8 cellular contexts compared by ENCODE assay signal in the genomic region with DNA sequence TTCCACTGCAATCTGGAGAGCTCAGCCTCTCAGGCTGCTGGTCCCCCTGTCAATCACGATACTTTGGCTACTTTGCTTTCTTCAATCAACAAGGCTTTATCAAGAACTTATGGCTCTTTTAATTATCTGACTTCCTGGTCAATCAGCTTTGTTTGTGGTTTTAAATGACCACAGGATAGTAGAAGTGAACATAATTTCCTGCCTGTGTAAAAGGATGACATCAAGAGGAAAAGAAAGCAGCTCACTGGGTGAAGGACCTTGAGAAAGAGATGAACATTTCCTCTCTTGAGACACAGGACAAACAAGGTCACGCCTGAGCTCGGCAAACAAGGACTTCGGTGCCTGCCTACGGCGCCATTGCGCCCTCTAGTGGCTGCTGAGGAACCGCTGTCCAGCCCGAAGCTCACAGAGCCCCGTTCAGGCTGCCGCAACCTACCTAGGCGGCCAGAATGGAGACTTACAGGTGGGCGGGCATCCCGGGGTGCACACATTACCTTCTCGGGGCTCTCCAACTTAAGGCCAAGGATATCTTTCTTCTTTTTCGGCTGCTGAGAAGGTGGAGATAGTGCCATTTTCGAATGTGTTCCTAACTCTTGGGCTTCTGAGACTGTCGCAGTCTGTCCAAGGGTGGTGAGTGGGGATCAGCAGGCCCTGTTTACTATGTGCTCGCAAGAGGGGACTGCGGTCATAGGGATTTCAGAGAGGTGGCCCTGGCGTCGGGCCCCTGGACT. TPM values are rescaled to one million over a fixed set of nuclear protein-coding genes. Genes with fewer than 3 reads are reported as not detected.
DNase-seq lines count a peak whose midpoint lies in the region; ATAC-seq and TF ChIP-seq lines count a peak whose summit lies in the region.

No MANE protein-coding gene starts in this region.

- H3K27me3 ChIP-seq in CD8-positive, alpha-beta memory T cell (ENCODE audit: insufficient read depth, low read length, poor library complexity, severe bottlenecking) = no peaks in the 10 kb centered on the region

- no peaks in the 10 kb centered on the region for H3K9me3 ChIP-seq in CD8-positive, alpha-beta memory T cell (ENCODE audit: low read length)

- no peaks in the 10 kb centered on the region for H3K9me3 Mint-ChIP-seq in CD8-positive, alpha-beta memory T cell
- H3K9me3 Mint-ChIP-seq in activated CD8-positive, alpha-beta memory T cell treated with anti-CD3 and anti-CD28 coated beads, Interleukin-2, amount 10 ng/mL, durations not matched to agents 7 days and 5 days (ENCODE audit: low read depth) = no peaks in the 10 kb centered on the region
- no peaks in the 10 kb centered on the region for H3K9me3 Mint-ChIP-seq in endothelial cell (ENCODE audit: unreplicated experiment)

- TF ChIP-seq CTCF in endothelial cell (IDR thresholded peaks at IDR 0.05; ENCODE audit: unreplicated experiment) = peak; percentile 95

- no peak overlapping the region for H3K4me3 ChIP-seq in CD8-positive, alpha-beta memory T cell (ENCODE audit: low read length)

- POLR2A ChIA-PET in CD8-positive, alpha-beta memory T cell (lab: Charles Lee) = interaction anchor here (0.7 kb wide), 1 partner anchor 110 kb away, joined by 11 read pairs; no protein-coding TSS in a partner anchor

- CTCF ChIA-PET in CD8-positive, alpha-beta memory T cell (lab: Charles Lee) = interaction anchor here (0.6 to 9.2 kb wide), 80 partner anchors 8 to 1659 kb away, joined by 3 to 105 read pairs (median 4); a partner anchor contains a TSS
- CTCF ChIA-PET in activated CD8-positive, alpha-beta memory T cell treated with anti-CD3 and anti-CD28 coated beads, Interleukin-2, amount 10 ng/mL, durations not matched to agents 7 days and 5 days (lab: Charles Lee) = interaction anchor here (0.5 to 6.9 kb wide), 75 partner anchors 8 to 496 kb away, joined by 3 to 86 read pairs (median 5); a partner anchor contains a TSS

- no peaks in the 10 kb centered on the region for H3K36me3 Mint-ChIP-seq in CD8-positive, alpha-beta memory T cell
- no peaks in the 10 kb centered on the region for H3K36me3 Mint-ChIP-seq in activated CD8-positive, alpha-beta memory T cell treated with anti-CD3 and anti-CD28 coated beads, Interleukin-2, amount 10 ng/mL, durations not matched to agents 7 days and 5 days
- H3K36me3 Mint-ChIP-seq in endothelial cell (ENCODE audit: low read depth, unreplicated experiment) = no peaks in the 10 kb centered on the region

- peaks cover 0 to 3% of the 10 kb centered on the region in 2 donors for H3K27me3 Mint-ChIP-seq in CD8-positive, alpha-beta memory T cell
- H3K27me3 Mint-ChIP-seq in activated CD8-positive, alpha-beta memory T cell treated with anti-CD3 and anti-CD28 coated beads, Interleukin-2, amount 10 ng/mL, durations not matched to agents 7 days and 5 days = peaks cover 7% of the 10 kb centered on the region
- H3K27me3 Mint-ChIP-seq in endothelial cell (ENCODE audit: unreplicated experiment) = peaks cover 8% of the 10 kb centered on the region

- DNase-seq in CD8-positive, alpha-beta memory T cell = peak; percentile 72 to 89 (median 77)
- DNase-seq in NOMO-1 treated with DMSO at 0.1 percent for 48 hours (lab: John Stamatoyannopoulos, UW; ENCODE audit: unreplicated experiment) (peak; percentile 98), endothelial cell (ENCODE audit: low spot score) (peak; percentile 91), middle frontal gyrus (ENCODE audit: extremely low spot score, low spot score) (peak; percentile 82)
- DNase-seq in activated CD8-positive, alpha-beta memory T cell treated with anti-CD3 and anti-CD28 coated beads, Interleukin-2, amount 10 ng/mL, durations not matched to agents 7 days and 5 days = peak; percentile 91
- DNase-seq in stimulated activated CD8-positive, alpha-beta memory T cell treated with anti-CD3 and anti-CD28 coated beads, Interleukin-2, amount 100 ng/mL, for 1 hour (ENCODE audit: low read depth in 2 of 2) = peak; percentile 75 to 77

- peaks cover 16 to 30% (median 26%) of the 10 kb centered on the region in 3 donors for H3K4me1 Mint-ChIP-seq in CD8-positive, alpha-beta memory T cell
- peaks cover 32% of the 10 kb centered on the region for H3K4me1 Mint-ChIP-seq in activated CD8-positive, alpha-beta memory T cell treated with anti-CD3 and anti-CD28 coated beads, Interleukin-2, amount 10 ng/mL, durations not matched to agents 7 days and 5 days
- peaks cover 13% of the 10 kb centered on the region for H3K4me1 Mint-ChIP-seq in endothelial cell (ENCODE audit: unreplicated experiment)

- peak overlapping the region in 6 of 7 donors; percentile 29 to 69 (median 36) for H3K4me3 Mint-ChIP-seq in CD8-positive, alpha-beta memory T cell
- no peak overlapping the region for H3K4me3 Mint-ChIP-seq in activated CD8-positive, alpha-beta memory T cell treated with anti-CD3 and anti-CD28 coated beads, Interleukin-2, amount 10 ng/mL, durations not matched to agents 7 days and 5 days
- H3K4me3 Mint-ChIP-seq in endothelial cell (ENCODE audit: unreplicated experiment) = no peak overlapping the region

- H3K27ac Mint-ChIP-seq in CD8-positive, alpha-beta memory T cell = peak overlapping the region in 5 of 8 donors; percentile 38 to 84 (median 60)
- H3K27ac Mint-ChIP-seq in activated CD8-positive, alpha-beta memory T cell treated with anti-CD3 and anti-CD28 coated beads, Interleukin-2, amount 10 ng/mL, durations not matched to agents 7 days and 5 days = peak overlapping the region; percentile 37
- H3K27ac Mint-ChIP-seq in endothelial cell (ENCODE audit: unreplicated experiment) = no peak overlapping the region

- ATAC-seq in GM19455 (IDR thresholded peaks at IDR 0.05; ENCODE audit: unreplicated experiment) = peak; percentile 84
- peak; percentile 83 for ATAC-seq in HG03565 (IDR thresholded peaks at IDR 0.05; ENCODE audit: unreplicated experiment)
- peak; percentile 99 for ATAC-seq in activated CD8-positive, alpha-beta memory T cell treated with anti-CD3 and anti-CD28 coated beads, Interleukin-2, amount 10 ng/mL, durations not matched to agents 7 days and 5 days

- H3K36me3 ChIP-seq in CD8-positive, alpha-beta memory T cell (ENCODE audit: insufficient read depth, low read length) = no peaks in the 10 kb centered on the region

- H3K27ac ChIP-seq in CD8-positive, alpha-beta memory T cell (ENCODE audit: low read depth, low read length) = no peak overlapping the region

- peaks cover 9% of the 10 kb centered on the region for H3K4me1 ChIP-seq in CD8-positive, alpha-beta memory T cell (ENCODE audit: insufficient read depth, low read length)

RNA-seq across cellular contexts. Expression of a gene that starts 54.0 kb away (rescaled TPM):
- total RNA-seq in CD8-positive, alpha-beta memory T cell = under 1 TPM; 0.13 to 0.33 TPM
- polyA plus RNA-seq in CD8-positive, alpha-beta memory T cell = not detected
- not detected for total RNA-seq in activated CD8-positive, alpha-beta memory T cell treated with anti-CD3 and anti-CD28 coated beads, Interleukin-2, amount 10 ng/mL, durations not matched to agents 7 days and 5 days
- total RNA-seq in endothelial cell (ENCODE audit: unreplicated experiment) = not detected

Comparison
In these comparisons a context has a peak if more than half of its experiments do, and no peak if none do; other contexts are left out.
1. H3K4me3 Mint-ChIP-seq: peak in CD8-positive, alpha-beta memory T cell (6 of 7); none in activated CD8-positive, alpha-beta memory T cell treated with anti-CD3 and anti-CD28 coated beads, Interleukin-2, amount 10 ng/mL, durations not matched to agents 7 days and 5 days (single experiment) and endothelial cell (single experiment).
2. Peak in every context shown above with its lines, with median percentiles within 50 percentile points of each other: DNase-seq and ATAC-seq.